16 cellular contexts compared by ENCODE assay signal in genomic region chrX:34918091-34918736, GRCh38. TPM values are rescaled to one million over a fixed set of nuclear protein-coding genes. Genes with fewer than 3 reads are reported as not detected.
DNase-seq lines count a peak whose midpoint lies in the region; ATAC-seq and TF ChIP-seq lines count a peak whose summit lies in the region.
"Had no signal": no experiment of that assay in that cellular context is flagged by ENCODE, and none has a peak within 500 bp of the region (broad histone marks: within the 10 kb centered on the region; RNA-seq: fewer than 3 reads in every experiment).

No MANE protein-coding gene starts in this region.

- CTCF ChIA-PET in activated naive CD4-positive, alpha-beta T cell treated with anti-CD3 and anti-CD28 coated beads, Interleukin-2, amount 10 ng/mL, durations not matched to agents 7 days and 5 days (lab: Charles Lee) = no interaction called here

- H3K27me3 Mint-ChIP-seq in osteocyte (ENCODE audit: unreplicated experiment) = no peaks in the 10 kb centered on the region
- no peaks in the 10 kb centered on the region for H3K27me3 Mint-ChIP-seq in activated naive CD4-positive, alpha-beta T cell treated with anti-CD3 and anti-CD28 coated beads, Interleukin-2, amount 10 ng/mL, durations not matched to agents 7 days and 5 days
- H3K27me3 Mint-ChIP-seq: CD4-positive, CD25-positive, alpha-beta regulatory T cell; stimulated activated naive CD8-positive, alpha-beta T cell treated with anti-CD3 and anti-CD28 coated beads, Interleukin-15, Interleukin-2, amounts not matched to agents 100 ng/mL and 50 ng/mL, for 24 hours had no signal

- H3K4me1 Mint-ChIP-seq in osteocyte (ENCODE audit: unreplicated experiment) = peaks cover 15% of the 10 kb centered on the region
- H3K4me1 Mint-ChIP-seq in activated naive CD4-positive, alpha-beta T cell treated with anti-CD3 and anti-CD28 coated beads, Interleukin-2, amount 10 ng/mL, durations not matched to agents 7 days and 5 days = no peaks in the 10 kb centered on the region
- H3K4me1 Mint-ChIP-seq: CD4-positive, CD25-positive, alpha-beta regulatory T cell; natural killer cell had no signal

- ATAC-seq in HG03571 (IDR thresholded peaks at IDR 0.05; ENCODE audit: unreplicated experiment) = no peak
- ATAC-seq: natural killer cell, sciatic nerve had no signal

- H3K9me3 Mint-ChIP-seq in osteocyte (ENCODE audit: unreplicated experiment) = no peaks in the 10 kb centered on the region
- no peaks in the 10 kb centered on the region for H3K9me3 Mint-ChIP-seq in activated naive CD4-positive, alpha-beta T cell treated with anti-CD3 and anti-CD28 coated beads, Interleukin-2, amount 10 ng/mL, durations not matched to agents 7 days and 5 days
- H3K9me3 Mint-ChIP-seq: stimulated activated naive CD8-positive, alpha-beta T cell treated with anti-CD3 and anti-CD28 coated beads, Interleukin-15, Interleukin-2, amounts not matched to agents 100 ng/mL and 50 ng/mL, for 24 hours had no signal

- TF ChIP-seq CTCF in osteocyte (IDR thresholded peaks at IDR 0.05) = no peak

- H3K27ac Mint-ChIP-seq in osteocyte (ENCODE audit: unreplicated experiment) = peak overlapping the region; percentile 36
- H3K27ac Mint-ChIP-seq in activated naive CD4-positive, alpha-beta T cell treated with anti-CD3 and anti-CD28 coated beads, Interleukin-2, amount 10 ng/mL, durations not matched to agents 7 days and 5 days = no peak overlapping the region
- H3K27ac Mint-ChIP-seq: CD4-positive, CD25-positive, alpha-beta regulatory T cell; natural killer cell; stimulated activated naive CD8-positive, alpha-beta T cell treated with anti-CD3 and anti-CD28 coated beads, Interleukin-15, Interleukin-2, amounts not matched to agents 100 ng/mL and 50 ng/mL, for 24 hours had no signal

- H3K4me3 Mint-ChIP-seq in osteocyte (ENCODE audit: unreplicated experiment) = no peak overlapping the region
- no peak overlapping the region for H3K4me3 Mint-ChIP-seq in activated naive CD4-positive, alpha-beta T cell treated with anti-CD3 and anti-CD28 coated beads, Interleukin-2, amount 10 ng/mL, durations not matched to agents 7 days and 5 days
- H3K4me3 Mint-ChIP-seq: CD4-positive, CD25-positive, alpha-beta regulatory T cell; natural killer cell; stimulated activated naive CD8-positive, alpha-beta T cell treated with anti-CD3 and anti-CD28 coated beads, Interleukin-15, Interleukin-2, amounts not matched to agents 100 ng/mL and 50 ng/mL, for 24 hours had no signal

- no peaks in the 10 kb centered on the region for H3K36me3 Mint-ChIP-seq in osteocyte (ENCODE audit: unreplicated experiment)
- H3K36me3 Mint-ChIP-seq in activated naive CD4-positive, alpha-beta T cell treated with anti-CD3 and anti-CD28 coated beads, Interleukin-2, amount 10 ng/mL, durations not matched to agents 7 days and 5 days = no peaks in the 10 kb centered on the region
- H3K36me3 Mint-ChIP-seq: CD4-positive, CD25-positive, alpha-beta regulatory T cell; natural killer cell had no signal

- peak; percentile 0 for DNase-seq in Daoy (ENCODE audit: low read depth)
- peak; percentile 56 for DNase-seq in RPMI7951 (ENCODE audit: low read depth)
- DNase-seq in fibroblast of gingiva (ENCODE audit: low read depth) = peak; percentile 17
- no peak for DNase-seq in osteocyte (ENCODE audit: extremely low spot score, unreplicated experiment)
- DNase-seq in NCI-H524 treated with DMSO at 0.1 percent for 48 hours (lab: John Stamatoyannopoulos, UW) = no peak
- DNase-seq in NCI-H1092 (lab: John Stamatoyannopoulos, UW) = no peak
- DNase-seq in activated naive CD4-positive, alpha-beta T cell treated with anti-CD3 and anti-CD28 coated beads, Interleukin-2, amount 10 ng/mL, durations not matched to agents 7 days and 5 days = no peak
- DNase-seq: activated CD8-positive, alpha-beta memory T cell treated with anti-CD3 and anti-CD28 coated beads, Interleukin-2, amount 50 U/mL, for 4 hours; activated naive CD4-positive, alpha-beta T cell treated with anti-CD3 and anti-CD28 coated beads, Interleukin-2, amount 50 U/mL, for 16 hours; CD4-positive, CD25-positive, alpha-beta regulatory T cell; natural killer cell had no signal

RNA-seq across cellular contexts. Expression of gene FAM47B, which starts 24.4 kb away (rescaled TPM):
- total RNA-seq in Daoy (2014; rRNA removed; shearing (Covaris generic)) = not detected in 2 replicates
- not detected in 2 replicates for total RNA-seq in RPMI7951 (2014; rRNA removed; shearing (Covaris generic))
- total RNA-seq in osteocyte = not detected in 2 replicates
- total RNA-seq: CD4-positive, CD25-positive, alpha-beta regulatory T cell; G401; H7; natural killer cell; sciatic nerve had no signal

Comparison
In these comparisons a context has a peak if more than half of its experiments do, and no peak if none do; other contexts are left out.
1. DNase-seq: peak in Daoy (single experiment), RPMI7951 (single experiment) and fibroblast of gingiva (single experiment); none in osteocyte (single experiment), NCI-H524 treated with DMSO at 0.1 percent for 48 hours (single experiment), NCI-H1092 (single experiment) and activated naive CD4-positive, alpha-beta T cell treated with anti-CD3 and anti-CD28 coated beads, Interleukin-2, amount 10 ng/mL, durations not matched to agents 7 days and 5 days (single experiment).